Comparison of ENCODE assay signal across 8 cellular contexts in genomic region chr15:84600687-84601554, GRCh38. TPM values are rescaled to one million over a fixed set of nuclear protein-coding genes. Genes with fewer than 3 reads are reported as not detected.
DNase-seq lines count a peak whose midpoint lies in the region; ATAC-seq, FAIRE-seq and TF ChIP-seq lines count a peak whose summit lies in the region.

TSS of gene ZSCAN2 (plus strand) at chr15:84601009. CDS start at chr15:84603928, 2,919 bp downstream.

- peaks cover 57% of the 10 kb centered on the region for H3K4me1 Mint-ChIP-seq in activated T-helper 1 cell treated with anti-CD3 and anti-CD28 coated beads, Interleukin-12 subunit alpha, Interleukin-12 subunit beta, Interleukin-2, Interleukin-4 antibody, amounts not matched to agents 30 ng/mL and 10 ng/mL and 1 ng/mL, durations not matched to agents 14 hours and 24 hours and 36 hours (ENCODE audit: low read depth)
- peaks cover 38 to 65% (median 61%) of the 10 kb centered on the region in 3 donors for H3K4me1 Mint-ChIP-seq in naive B cell
- peaks cover 67% of the 10 kb centered on the region for H3K4me1 Mint-ChIP-seq in stimulated activated effector memory CD8-positive, alpha-beta T cell treated with anti-CD3 and anti-CD28 coated beads, Interleukin-12 subunit alpha, Interleukin-12 subunit beta, amount 100 ng/mL, for 72 hours

- H2AFZ ChIP-seq in DND-41 (ENCODE audit: low read depth, low read length), result peak within 1 kb of the TSS; percentile 94
- H2AFZ ChIP-seq in GM23248, result peak within 1 kb of the TSS; percentile 100
- H2AFZ ChIP-seq in Karpas-422 (ENCODE audit: low read length), result peak within 1 kb of the TSS; percentile 95

- peak within 1 kb of the TSS; percentile 92 for H3K27ac ChIP-seq in DND-41 (ENCODE audit: low read length)
- peak within 1 kb of the TSS; percentile 18; the same call in 1 of the 2 replicates for H3K27ac ChIP-seq in GM23248
- no peak within 1 kb of the TSS for H3K27ac ChIP-seq in Karpas-422 (ENCODE audit: low read length)

- H3F3A ChIP-seq in GM23248 (ENCODE audit: insufficient read depth), result no peaks in the 10 kb centered on the region

- 1 to 2% methylated on average over 54 to 62 of the region's 68 CpGs for WGBS in GM23248 (ENCODE audit: low coverage in 1 of 2, low lambda C conversion rate in 2 of 2, missing lambda C conversion rate in 2 of 2), 2 experiments

- H3K4me2 ChIP-seq in DND-41 (ENCODE audit: insufficient read depth, low read length), result peak within 1 kb of the TSS; percentile 93
- peak within 1 kb of the TSS; percentile 91 for H3K4me2 ChIP-seq in GM23248 (ENCODE audit: unreplicated experiment)
- H3K4me2 ChIP-seq in Karpas-422 (ENCODE audit: low read depth, low read length, poor library complexity, severe bottlenecking), result peak within 1 kb of the TSS; percentile 100

- in situ Hi-C loops in GM23248 (cut with MboI), result no loop called here

- peak within 1 kb of the TSS; percentile 89 for H3K4me3 Mint-ChIP-seq in activated T-helper 1 cell treated with anti-CD3 and anti-CD28 coated beads, Interleukin-12 subunit alpha, Interleukin-12 subunit beta, Interleukin-2, Interleukin-4 antibody, amounts not matched to agents 30 ng/mL and 10 ng/mL and 1 ng/mL, durations not matched to agents 14 hours and 24 hours and 36 hours
- H3K4me3 Mint-ChIP-seq in naive B cell, result peak within 1 kb of the TSS; percentile 85 to 99 (median 96)
- H3K4me3 Mint-ChIP-seq in stimulated activated effector memory CD8-positive, alpha-beta T cell treated with anti-CD3 and anti-CD28 coated beads, Interleukin-12 subunit alpha, Interleukin-12 subunit beta, amount 100 ng/mL, for 72 hours, result peak within 1 kb of the TSS; percentile 78

- intact Hi-C loops in activated T-helper 1 cell treated with anti-CD3 and anti-CD28 coated beads, Interleukin-12 subunit alpha, Interleukin-12 subunit beta, Interleukin-2, Interleukin-4 antibody, amounts not matched to agents 30 ng/mL and 10 ng/mL and 1 ng/mL, durations not matched to agents 14 hours and 24 hours and 36 hours (cut with micrococcal nuclease), result loop anchor here (1.0 kb wide), 5 partner anchors 30 to 379 kb away; partner anchors contain the start of genes SEC11A and WDR73

- H3K9me2 ChIP-seq in GM23248 (ENCODE audit: insufficient read depth), result no peaks in the 10 kb centered on the region
- H3K9me2 ChIP-seq in Karpas-422 (replicated peaks; ENCODE audit: insufficient read depth, low read length), result no peaks in the 10 kb centered on the region

- H3K9me3 ChIP-seq in DND-41 (ENCODE audit: insufficient read depth, low read length, severe bottlenecking) (no peaks in the 10 kb centered on the region), GM23248 (ENCODE audit: low read depth) (no peaks in the 10 kb centered on the region), Karpas-422 (ENCODE audit: low read length) (no peaks in the 10 kb centered on the region)

- peaks cover 13% of the 10 kb centered on the region for H3K36me3 Mint-ChIP-seq in activated T-helper 1 cell treated with anti-CD3 and anti-CD28 coated beads, Interleukin-12 subunit alpha, Interleukin-12 subunit beta, Interleukin-2, Interleukin-4 antibody, amounts not matched to agents 30 ng/mL and 10 ng/mL and 1 ng/mL, durations not matched to agents 14 hours and 24 hours and 36 hours (ENCODE audit: low read depth)
- H3K36me3 Mint-ChIP-seq in naive B cell, result peaks cover 0 to 2% of the 10 kb centered on the region in 2 donors
- H3K36me3 Mint-ChIP-seq in stimulated activated effector memory CD8-positive, alpha-beta T cell treated with anti-CD3 and anti-CD28 coated beads, Interleukin-12 subunit alpha, Interleukin-12 subunit beta, amount 100 ng/mL, for 72 hours, result peaks cover 27% of the 10 kb centered on the region

- peak; percentile 67 for FAIRE-seq in RCC 7860 (lab: Jason Lieb, UNC)

- H3K27ac Mint-ChIP-seq in activated T-helper 1 cell treated with anti-CD3 and anti-CD28 coated beads, Interleukin-12 subunit alpha, Interleukin-12 subunit beta, Interleukin-2, Interleukin-4 antibody, amounts not matched to agents 30 ng/mL and 10 ng/mL and 1 ng/mL, durations not matched to agents 14 hours and 24 hours and 36 hours, result peak within 1 kb of the TSS; percentile 72
- H3K27ac Mint-ChIP-seq in naive B cell, result peak within 1 kb of the TSS; percentile 14 to 94 (median 88)
- peak within 1 kb of the TSS; percentile 85 for H3K27ac Mint-ChIP-seq in stimulated activated effector memory CD8-positive, alpha-beta T cell treated with anti-CD3 and anti-CD28 coated beads, Interleukin-12 subunit alpha, Interleukin-12 subunit beta, amount 100 ng/mL, for 72 hours

- peaks cover 45% of the 10 kb centered on the region for H3K79me2 ChIP-seq in DND-41 (ENCODE audit: insufficient read depth, low read length)
- no peaks in the 10 kb centered on the region for H3K79me2 ChIP-seq in GM23248 (ENCODE audit: insufficient read depth)
- peaks cover 27% of the 10 kb centered on the region for H3K79me2 ChIP-seq in Karpas-422 (ENCODE audit: low read length)

- H3K4me1 ChIP-seq in DND-41 (ENCODE audit: insufficient read depth, low read length) (peaks cover 78% of the 10 kb centered on the region), GM23248 (ENCODE audit: insufficient read depth) (0 out of 2 replicates have a peak, but pooled peaks cover 6% of the 10 kb centered on the region), Karpas-422 (ENCODE audit: low read length) (peaks cover 44% of the 10 kb centered on the region)

- no peaks in the 10 kb centered on the region for H3K27me3 Mint-ChIP-seq in activated T-helper 1 cell treated with anti-CD3 and anti-CD28 coated beads, Interleukin-12 subunit alpha, Interleukin-12 subunit beta, Interleukin-2, Interleukin-4 antibody, amounts not matched to agents 30 ng/mL and 10 ng/mL and 1 ng/mL, durations not matched to agents 14 hours and 24 hours and 36 hours (ENCODE audit: insufficient read depth)
- no peaks in the 10 kb centered on the region for H3K27me3 Mint-ChIP-seq in naive B cell

- peak within 1 kb of the TSS; percentile 34 to 99 for H3K4me3 ChIP-seq in DND-41 (ENCODE audit: low read depth in 1 of 2, low read length in 2 of 2)
- peak within 1 kb of the TSS; percentile 91 for H3K4me3 ChIP-seq in GM23248
- H3K4me3 ChIP-seq in Karpas-422 (ENCODE audit: low read length), result peak within 1 kb of the TSS; percentile 92

- DNase-seq in DND-41, result peak; percentile 93
- DNase-seq in GM23248, result peak; percentile 98
- DNase-seq in Karpas-422, result peak; percentile 97
- DNase-seq in RCC 7860 (ENCODE audit: low spot score), result peak; percentile 82
- DNase-seq in activated T-helper 1 cell treated with anti-CD3 and anti-CD28 coated beads, Interleukin-12 subunit alpha, Interleukin-12 subunit beta, Interleukin-2, Interleukin-4 antibody, amounts not matched to agents 30 ng/mL and 10 ng/mL and 1 ng/mL, durations not matched to agents 14 hours and 24 hours and 36 hours (ENCODE audit: low spot score), result peak; percentile 92
- peak; percentile 86 for DNase-seq in fibroblast of gingiva (ENCODE audit: low read depth)
- DNase-seq in naive B cell, result peak; percentile 95
- peak; percentile 89 to 97 for DNase-seq in stimulated activated effector memory CD8-positive, alpha-beta T cell treated with anti-CD3 and anti-CD28 coated beads, Interleukin-12 subunit alpha, Interleukin-12 subunit beta, amount 100 ng/mL, for 72 hours (ENCODE audit: low spot score in 2 of 2)

- H3K9me3 Mint-ChIP-seq in activated T-helper 1 cell treated with anti-CD3 and anti-CD28 coated beads, Interleukin-12 subunit alpha, Interleukin-12 subunit beta, Interleukin-2, Interleukin-4 antibody, amounts not matched to agents 30 ng/mL and 10 ng/mL and 1 ng/mL, durations not matched to agents 14 hours and 24 hours and 36 hours, result no peaks in the 10 kb centered on the region
- peaks cover 0 to 2% (median 0%) of the 10 kb centered on the region in 7 donors for H3K9me3 Mint-ChIP-seq in naive B cell
- H3K9me3 Mint-ChIP-seq in stimulated activated effector memory CD8-positive, alpha-beta T cell treated with anti-CD3 and anti-CD28 coated beads, Interleukin-12 subunit alpha, Interleukin-12 subunit beta, amount 100 ng/mL, for 72 hours, result no peaks in the 10 kb centered on the region

- H3K9ac ChIP-seq in DND-41 (ENCODE audit: low read depth, low read length) (peak within 1 kb of the TSS; percentile 76), GM23248 (peak within 1 kb of the TSS; percentile 78), Karpas-422 (ENCODE audit: low read length) (peak within 1 kb of the TSS; percentile 78)

- TF ChIP-seq CTCF in DND-41 (IDR thresholded peaks at IDR 0.05; ENCODE audit: borderline replicate concordance, extremely low read depth, low read length, poor library complexity, severe bottlenecking), result no peak

- H3K27me3 ChIP-seq in DND-41 (ENCODE audit: insufficient read depth, low read length, poor library complexity) (no peaks in the 10 kb centered on the region), GM23248 (replicated peaks; ENCODE audit: insufficient read depth) (no peaks in the 10 kb centered on the region), Karpas-422 (ENCODE audit: low read length) (no peaks in the 10 kb centered on the region)

- H4K20me1 ChIP-seq in DND-41 (ENCODE audit: insufficient read depth, low read length) (peaks cover 20% of the 10 kb centered on the region), GM23248 (ENCODE audit: insufficient read depth) (no peaks in the 10 kb centered on the region), Karpas-422 (ENCODE audit: insufficient read depth, low read depth, low read length) (no peaks in the 10 kb centered on the region)

- ATAC-seq in DND-41 (ENCODE audit: insufficient read depth, low read depth) (peak; percentile 90), naive B cell (ENCODE audit: low read depth in 2 of 2) (peak; percentile 91)
- ATAC-seq in stimulated activated effector memory CD8-positive, alpha-beta T cell treated with anti-CD3 and anti-CD28 coated beads, Interleukin-12 subunit alpha, Interleukin-12 subunit beta, amount 100 ng/mL, for 72 hours, result peak; percentile 92

- H3K36me3 ChIP-seq in DND-41 (ENCODE audit: insufficient read depth, low read length), result peaks cover 21% of the 10 kb centered on the region
- no peaks in the 10 kb centered on the region for H3K36me3 ChIP-seq in GM23248 (ENCODE audit: low read depth)
- 0 out of 2 replicates have a peak, but pooled peaks cover 6% of the 10 kb centered on the region for H3K36me3 ChIP-seq in Karpas-422 (ENCODE audit: insufficient read depth, low read length)

RNA-seq across cellular contexts. Expression of gene ZSCAN2, which starts in this region (rescaled TPM):
- total RNA-seq in GM23248 (2014; rRNA removed; shearing (Covaris generic)), result 3.4 and 15.0 TPM in 2 replicates
- polyA plus RNA-seq in GM23248 (2016; fragmentation: Nextera tagmentation; extraction: Ambion mirVana) (2.8 and 2.9 TPM in 2 replicates), naive B cell (ENCODE audit: low read depth in 6 of 6) (10 to 100 TPM in 2 of 6 donors, 1 to 10 TPM in 4; 7.6 to 14.8 (median 9.0) TPM)
- total RNA-seq in Karpas-422 (2014; rRNA removed; shearing (Covaris generic); ENCODE audit: low replicate concordance), result 21.8 and 27.2 TPM in 2 replicates
- 6.5 and 7.0 TPM in 2 replicates for total RNA-seq in activated T-helper 1 cell treated with anti-CD3 and anti-CD28 coated beads, Interleukin-12 subunit alpha, Interleukin-12 subunit beta, Interleukin-2, Interleukin-4 antibody, amounts not matched to agents 30 ng/mL and 10 ng/mL and 1 ng/mL, durations not matched to agents 14 hours and 24 hours and 36 hours
